ENCODE assay signal across 8 cellular contexts in the genomic region with DNA sequence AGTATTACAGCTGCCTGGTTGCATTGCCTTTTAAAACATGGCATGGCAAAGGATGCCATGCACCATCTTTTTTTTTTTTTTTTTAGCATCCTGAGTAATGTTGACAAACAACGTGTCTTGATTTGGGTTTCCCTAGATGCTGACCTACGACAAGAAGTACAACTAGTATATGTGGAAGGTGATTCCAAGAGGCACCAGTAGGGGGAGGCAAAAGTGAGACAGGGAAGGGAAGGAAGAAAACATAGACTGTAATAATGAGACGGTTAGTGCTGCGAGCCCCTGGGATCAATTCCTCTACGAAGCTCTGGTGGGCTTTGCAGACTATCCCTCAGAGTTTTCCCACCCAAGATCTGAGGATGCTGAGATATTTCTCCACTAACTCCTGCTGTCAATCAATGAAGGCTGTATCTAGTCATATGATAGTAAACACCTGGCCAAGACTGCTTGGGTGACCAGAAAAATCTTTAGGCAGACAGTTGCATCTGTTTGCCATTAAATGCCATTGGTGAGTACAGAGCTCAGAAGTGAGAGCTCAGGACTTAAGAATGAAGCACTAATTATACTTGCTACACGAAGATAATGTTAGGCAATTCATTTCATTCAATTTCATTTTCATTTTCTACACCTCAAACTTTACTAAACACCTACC.
DNase-seq lines count a peak whose midpoint lies in the region; ATAC-seq, FAIRE-seq and TF ChIP-seq lines count a peak whose summit lies in the region.

No MANE protein-coding gene starts in this region.

- H3K4me1 ChIP-seq in SJCRH30 (no peaks in the 10 kb centered on the region; the same call in 1 of the 2 replicates), kidney (ENCODE audit: control insufficient read depth in 1 of 2, insufficient read depth in 1 of 2, low read depth in 1 of 2, low read length in 2 of 2) (no peaks in the 10 kb centered on the region), uterus (no peaks in the 10 kb centered on the region)

- H3K9me3 ChIP-seq in SJCRH30 (replicated peaks) (no peaks in the 10 kb centered on the region), kidney (ENCODE audit: control insufficient read depth in 1 of 2, low read length in 2 of 2) (no peaks in the 10 kb centered on the region), uterus (no peaks in the 10 kb centered on the region)

- H3K36me3 ChIP-seq in GM06990 (ENCODE audit: control insufficient read depth, insufficient read depth, low read length) (no peaks in the 10 kb centered on the region), SJCRH30 (no peaks in the 10 kb centered on the region), kidney (ENCODE audit: control insufficient read depth in 1 of 2, insufficient read depth in 2 of 2, low read length in 2 of 2) (no peaks in the 10 kb centered on the region), uterus (no peaks in the 10 kb centered on the region)

- H3K27me3 ChIP-seq in GM06990 (replicated peaks; ENCODE audit: control insufficient read depth, insufficient read depth, low read length) (no peaks in the 10 kb centered on the region), SJCRH30 (no peaks in the 10 kb centered on the region), uterus (no peaks in the 10 kb centered on the region)

- DNase-seq in GM06990 (ENCODE audit: extremely low read depth, insufficient read length) = no peak
- peak; percentile 66 to 78 for DNase-seq in SJCRH30
- DNase-seq in kidney = no peak
- DNase-seq in central memory CD4-positive, alpha-beta T cell = no peak
- DNase-seq in uterus = no peak
- DNase-seq in stimulated activated naive CD4-positive, alpha-beta T cell treated with Interleukin-2 at 50 U/mL for 16 hours (lab: John Stamatoyannopoulos, UW) = no peak

- H3K27ac ChIP-seq in SJCRH30 = no peak overlapping the region
- H3K27ac ChIP-seq in kidney (ENCODE audit: low read depth in 2 of 2, low read length in 2 of 2) = no peak overlapping the region
- no peak overlapping the region for H3K27ac ChIP-seq in uterus

- no peak for TF ChIP-seq POLR2A in uterus (IDR thresholded peaks at IDR 0.05)

- peak; percentile 45 for TF ChIP-seq CTCF in GM06990 (IDR thresholded peaks at IDR 0.05; ENCODE audit: insufficient read depth, low read length, poor library complexity, severe bottlenecking)
- peak; percentile 47 for TF ChIP-seq CTCF in kidney (IDR thresholded peaks at IDR 0.05; ENCODE audit: borderline replicate concordance, extremely low read depth, insufficient read depth)
- no peak for TF ChIP-seq CTCF in uterus (IDR thresholded peaks at IDR 0.05)

- ATAC-seq in HG02610 (IDR thresholded peaks at IDR 0.05; ENCODE audit: unreplicated experiment) = peak; percentile 66
- ATAC-seq in HG02973 (IDR thresholded peaks at IDR 0.05; ENCODE audit: unreplicated experiment) = no peak

- H3K9ac ChIP-seq in kidney (ENCODE audit: low read length in 2 of 2) = no peak overlapping the region

- FAIRE-seq in kidney (lab: Jason Lieb, UNC) = no peak

- intact Hi-C loops in kidney (cut with DNase I) (no loop called here), uterus (cut with DNase I; ENCODE audit: low total_unique reads) (no loop called here)

- H3K4me3 ChIP-seq in GM06990 (replicated peaks; ENCODE audit: low read depth, low read length) (no peak overlapping the region), SJCRH30 (no peak overlapping the region), kidney (ENCODE audit: low read length in 2 of 2) (no peak overlapping the region), uterus (no peak overlapping the region)

Comparison
In these comparisons a context has a peak if more than half of its experiments do, and no peak if none do; other contexts are left out.
1. DNase-seq: peak in SJCRH30 (2 of 2); none in GM06990 (single experiment), kidney (single experiment), central memory CD4-positive, alpha-beta T cell (single experiment), uterus (0 of 2) and stimulated activated naive CD4-positive, alpha-beta T cell treated with Interleukin-2 at 50 U/mL for 16 hours (single experiment).
2. CTCF ChIP-seq: peak in GM06990 (single experiment) and kidney (single experiment); none in uterus (0 of 4).